ENCODE assay signal across 8 cellular contexts in genomic region chr12:56126732-56127239, GRCh38.
DNase-seq lines count a peak whose midpoint lies in the region; ATAC-seq and TF ChIP-seq lines count a peak whose summit lies in the region.

No MANE protein-coding gene starts in this region.

- peak overlapping the region; percentile 86 for H3K27ac ChIP-seq in VCaP
- H3K27ac ChIP-seq in substantia nigra (ENCODE audit: low read depth, low read length, poor library complexity, severe bottlenecking) = peak overlapping the region; percentile 86

- DNase-seq in NCI-H2171 treated with DMSO at 0.1 percent for 48 hours (lab: John Stamatoyannopoulos, UW) = peak; percentile 7
- no peak for DNase-seq in NCI-H2171 (lab: John Stamatoyannopoulos, UW)
- no peak for DNase-seq in substantia nigra (lab: John Stamatoyannopoulos, UW)
- DNase-seq in HCEC 1CT = no peak
- DNase-seq in hepatic stellate cell (ENCODE audit: low spot score) = no peak

- TF ChIP-seq CTCF in VCaP (conservative IDR thresholded peaks at IDR 0.05) = no peak

- no peak overlapping the region for H3K9ac ChIP-seq in iPS-15b (ENCODE audit: low read depth, low read length)

- peaks cover 12% of the 10 kb centered on the region for H3K36me3 ChIP-seq in iPS-15b (ENCODE audit: control insufficient read depth, insufficient read depth, low read length)

- H3K27me3 ChIP-seq in iPS-15b (ENCODE audit: control insufficient read depth, insufficient read depth, low read length) = no peaks in the 10 kb centered on the region

- H3K4me1 ChIP-seq in iPS-15b (ENCODE audit: control insufficient read depth, insufficient read depth, low read length) = peaks cover 12% of the 10 kb centered on the region

- peak overlapping the region; percentile 40 for H3K4me3 ChIP-seq in iPS-15b (ENCODE audit: low read depth, low read length)

- H3K9me3 ChIP-seq in iPS-15b (ENCODE audit: control insufficient read depth, insufficient read depth, low read length) = no peaks in the 10 kb centered on the region

- ATAC-seq in GM19035 (IDR thresholded peaks at IDR 0.05; ENCODE audit: unreplicated experiment) = no peak
